18 cellular contexts compared by ENCODE assay signal in genomic region chr13:80669112-80669511, GRCh38.
DNase-seq lines count a peak whose midpoint lies in the region; ATAC-seq, FAIRE-seq and TF ChIP-seq lines count a peak whose summit lies in the region.
"Had no signal": no experiment of that assay in that cellular context is flagged by ENCODE, and none has a peak within 500 bp of the region (broad histone marks: within the 10 kb centered on the region; RNA-seq: fewer than 3 reads in every experiment).

No MANE protein-coding gene starts in this region.

- H3K9ac ChIP-seq in adipocyte (ENCODE audit: low read length) (peak overlapping the region; percentile 16), K562 (ENCODE audit: insufficient read depth in 1 of 2, low read depth in 2 of 2, low read length in 2 of 2) (no peak overlapping the region)

- no peak for TF ChIP-seq EP300 in K562 (IDR thresholded peaks at IDR 0.05; ENCODE audit: low read length)

- H3K4me2 ChIP-seq in K562 (ENCODE audit: insufficient read depth, low read length): no peak overlapping the region
- H3K4me2 ChIP-seq: A549 had no signal

- DNase-seq in adipocyte (ENCODE audit: low read depth) (no peak), K562 (ENCODE audit: extremely low read depth in 1 of 4, low spot score in 3 of 4) (no peak), left ventricle myocardium inferior (no peak), psoas muscle (no peak), HuH-7.5 (ENCODE audit: low spot score) (no peak)
- DNase-seq in CD8-positive, alpha-beta T cell: no peak
- DNase-seq in activated CD8-positive, alpha-beta memory T cell treated with anti-CD3 and anti-CD28 coated beads for 24 hours: no peak
- DNase-seq: Caco-2; CD8-positive, alpha-beta memory T cell; DMS53; GOT3; HCEC 1CT; HFFc6; KBM-7 had no signal

- H3K36me3 ChIP-seq in adipocyte (ENCODE audit: control insufficient read depth, insufficient read depth, low read length, severe bottlenecking) (no peaks in the 10 kb centered on the region), K562 (ENCODE audit: control insufficient read depth, insufficient read depth, low read length) (no peaks in the 10 kb centered on the region), left ventricle myocardium inferior (no peaks in the 10 kb centered on the region), psoas muscle (ENCODE audit: insufficient read depth in 1 of 2, low read depth in 1 of 2) (no peaks in the 10 kb centered on the region)
- no peaks in the 10 kb centered on the region for H3K36me3 ChIP-seq in CD8-positive, alpha-beta T cell (ENCODE audit: insufficient read depth, low read length)

- no peak overlapping the region for H2AFZ ChIP-seq in K562 (ENCODE audit: low read depth, low read length)

- no peak for FAIRE-seq in K562 (lab: Jason Lieb, UNC)
- FAIRE-seq: A549, GM18507 had no signal

- no peak overlapping the region for H3K4me3 Mint-ChIP-seq in CD8-positive, alpha-beta T cell
- H3K4me3 Mint-ChIP-seq: CD14-positive monocyte; CD8-positive, alpha-beta memory T cell; HFFc6 had no signal

- no TSS peak for BruUV-seq in K562 (replicated peaks; lab: Mats Ljungman, UMichigan)

- WGBS in K562 (ENCODE audit: insufficient coverage, low coverage, missing lambda C conversion rate): 0% methylated on average over 1 of the region's 1 CpG
- WGBS in psoas muscle, 3 donors: 89 to 94% (median 90%) methylated on average over 1 of the region's 1 CpG

- TF ChIP-seq POLR2A in K562 (conservative IDR thresholded peaks at IDR 0.05): no peak

- H3K27me3 Mint-ChIP-seq in CD8-positive, alpha-beta T cell (ENCODE audit: low read depth): no peaks in the 10 kb centered on the region

- H3K9me3 Mint-ChIP-seq in CD8-positive, alpha-beta T cell: peaks cover 11% of the 10 kb centered on the region

- H3K4me3 ChIP-seq in adipocyte (ENCODE audit: low read length): no peak overlapping the region
- no peak overlapping the region for H3K4me3 ChIP-seq in K562
- no peak overlapping the region for H3K4me3 ChIP-seq in left ventricle myocardium inferior
- H3K4me3 ChIP-seq in psoas muscle: no peak overlapping the region
- no peak overlapping the region for H3K4me3 ChIP-seq in CD8-positive, alpha-beta T cell (ENCODE audit: low read depth, low read length)
- H3K4me3 ChIP-seq: A549 had no signal

- H3K27ac ChIP-seq in K562 (ENCODE audit: extremely low read depth, low read depth, low read length): no peak overlapping the region
- peak overlapping the region; percentile 23 for H3K27ac ChIP-seq in left ventricle myocardium inferior (replicated peaks)
- no peak overlapping the region for H3K27ac ChIP-seq in psoas muscle
- no peak overlapping the region for H3K27ac ChIP-seq in CD8-positive, alpha-beta T cell (ENCODE audit: low read depth, low read length)
- H3K27ac ChIP-seq: A549, HL-60 had no signal

- ATAC-seq in K562: no peak; the same call in 2 of the 3 replicates
- ATAC-seq in psoas muscle: peak in 3 of 4 donors; percentile 25 to 41 (median 29)
- no peak for ATAC-seq in CD8-positive, alpha-beta T cell
- ATAC-seq: A549 had no signal

- H3K36me3 Mint-ChIP-seq in CD8-positive, alpha-beta T cell: no peaks in the 10 kb centered on the region
- H3K36me3 Mint-ChIP-seq: CD14-positive monocyte; CD8-positive, alpha-beta memory T cell had no signal

- TF ChIP-seq RAD21 in K562 (CRISPR knock-in tag; conservative IDR thresholded peaks at IDR 0.05 in 1 of 2, IDR thresholded peaks at IDR 0.05 in 1 of 2): no peak

- H3K27ac Mint-ChIP-seq in CD8-positive, alpha-beta T cell: no peak overlapping the region
- H3K27ac Mint-ChIP-seq: CD14-positive monocyte; CD8-positive, alpha-beta memory T cell; HFFc6 had no signal

- H3K4me1 Mint-ChIP-seq in CD8-positive, alpha-beta T cell (ENCODE audit: low read depth): no peaks in the 10 kb centered on the region
- H3K4me1 Mint-ChIP-seq: CD14-positive monocyte had no signal

- no peaks in the 10 kb centered on the region for H4K20me1 ChIP-seq in K562 (replicated peaks; ENCODE audit: control insufficient read depth, insufficient read depth, low read length)

- CTCF ChIA-PET in K562 (lab: Yijun Ruan, JAX; ENCODE audit: low intra/inter-chr PET ratio): no interaction called here
- CTCF ChIA-PET in CD8-positive, alpha-beta T cell (lab: Charles Lee): no interaction called here

- TF ChIP-seq CTCF in K562 (IDR thresholded peaks at IDR 0.05 in 2 of 3, conservative IDR thresholded peaks at IDR 0.05 in 1 of 3; ENCODE audit: insufficient read depth in 2 of 3, low read depth in 1 of 3, low read length in 3 of 3) (no peak), left ventricle myocardium inferior (IDR thresholded peaks at IDR 0.05; ENCODE audit: borderline replicate concordance) (no peak), psoas muscle (IDR thresholded peaks at IDR 0.05) (no peak)
- no peak for TF ChIP-seq CTCF in CD8-positive, alpha-beta T cell (IDR thresholded peaks at IDR 0.05)

- POLR2A ChIA-PET in K562 (lab: Yijun Ruan, JAX): no interaction called here
- POLR2A ChIA-PET in CD8-positive, alpha-beta T cell (lab: Charles Lee): no interaction called here

- H3K9me1 ChIP-seq in K562 (ENCODE audit: control insufficient read depth, insufficient read depth, low read length): no peaks in the 10 kb centered on the region

- H3K79me2 ChIP-seq in K562 (ENCODE audit: control insufficient read depth, insufficient read depth, low read length): no peaks in the 10 kb centered on the region

- intact Hi-C loops in K562 (cut with micrococcal nuclease): no loop called here
- intact Hi-C loops in left ventricle myocardium inferior (cut with micrococcal nuclease): no loop called here
- intact Hi-C loops in psoas muscle (cut with DNase I): no loop called here
- intact Hi-C loops in CD8-positive, alpha-beta T cell (cut with DNase I, micrococcal nuclease): no loop called here

- H3K9me3 ChIP-seq in adipocyte (ENCODE audit: control insufficient read depth, low read length) (peaks cover 18% of the 10 kb centered on the region), K562 (replicated peaks; ENCODE audit: control insufficient read depth, insufficient read depth, low read depth, low read length) (no peaks in the 10 kb centered on the region), left ventricle myocardium inferior (replicated peaks) (peaks cover 32% of the 10 kb centered on the region), psoas muscle (peaks cover 6% of the 10 kb centered on the region)
- H3K9me3 ChIP-seq in CD8-positive, alpha-beta T cell (ENCODE audit: low read length): no peaks in the 10 kb centered on the region
- H3K9me3 ChIP-seq: A549, Caco-2 had no signal

- in situ Hi-C loops in K562 (cut with MboI): no loop called here

- no peaks in the 10 kb centered on the region for H3K27me3 ChIP-seq in adipocyte (replicated peaks; ENCODE audit: control insufficient read depth, insufficient read depth, low read length)
- no peaks in the 10 kb centered on the region for H3K27me3 ChIP-seq in K562 (ENCODE audit: control insufficient read depth in 2 of 2, insufficient read depth in 2 of 2, low read length in 2 of 2)
- no peaks in the 10 kb centered on the region for H3K27me3 ChIP-seq in left ventricle myocardium inferior (ENCODE audit: low read depth)
- H3K27me3 ChIP-seq in psoas muscle (ENCODE audit: insufficient read depth in 3 of 3, low read length in 2 of 3): no peaks in the 10 kb centered on the region
- H3K27me3 ChIP-seq in CD8-positive, alpha-beta T cell (ENCODE audit: insufficient read depth, low read length): no peaks in the 10 kb centered on the region

- H3K4me1 ChIP-seq in adipocyte (ENCODE audit: control insufficient read depth, insufficient read depth, low read length) (peaks cover 47% of the 10 kb centered on the region), K562 (replicated peaks in 1 of 2; ENCODE audit: control insufficient read depth in 2 of 2, insufficient read depth in 2 of 2, low read length in 2 of 2) (no peaks in the 10 kb centered on the region), left ventricle myocardium inferior (peaks cover 12% of the 10 kb centered on the region), psoas muscle (no peaks in the 10 kb centered on the region)
- no peaks in the 10 kb centered on the region for H3K4me1 ChIP-seq in CD8-positive, alpha-beta T cell (ENCODE audit: insufficient read depth, low read length)
- H3K4me1 ChIP-seq: A549, Caco-2 had no signal

TF ChIP-seq in K562, 482 proteins besides CTCF, POLR2A, EP300 and RAD21:
- TF ChIP-seq, protein P1, sequence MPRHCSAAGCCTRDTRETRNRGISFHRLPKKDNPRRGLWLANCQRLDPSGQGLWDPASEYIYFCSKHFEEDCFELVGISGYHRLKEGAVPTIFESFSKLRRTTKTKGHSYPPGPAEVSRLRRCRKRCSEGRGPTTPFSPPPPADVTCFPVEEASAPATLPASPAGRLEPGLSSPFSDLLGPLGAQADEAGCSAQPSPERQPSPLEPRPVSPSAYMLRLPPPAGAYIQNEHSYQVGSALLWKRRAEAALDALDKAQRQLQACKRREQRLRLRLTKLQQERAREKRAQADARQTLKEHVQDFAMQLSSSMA (CRISPR knock-in tag; IDR thresholded peaks at IDR 0.05): 0 out of 2 replicates have a peak, but pooled peaks have one; percentile 18
- peak; percentile 39; the same call in 1 of the 2 replicates for TF ChIP-seq FOXJ3 (CRISPR knock-in tag; IDR thresholded peaks at IDR 0.05)
- 0 out of 2 replicates have a peak, but pooled peaks have one; percentile 32 for TF ChIP-seq MECOM (CRISPR knock-in tag; IDR thresholded peaks at IDR 0.05)
- TF ChIP-seq ZNF224 (CRISPR knock-in tag; IDR thresholded peaks at IDR 0.05): 0 out of 2 replicates have a peak, but pooled peaks have one; percentile 15
- no peak for TF ChIP-seq ZNF785 (CRISPR knock-in tag; IDR thresholded peaks at IDR 0.05)

Comparison
In these comparisons a context has a peak if more than half of its experiments do, and no peak if none do; other contexts are left out.
1. ATAC-seq: peak in psoas muscle (3 of 4); none in K562 (single experiment) and CD8-positive, alpha-beta T cell (single experiment).